7 cellular contexts compared by ENCODE assay signal in the genomic region with DNA sequence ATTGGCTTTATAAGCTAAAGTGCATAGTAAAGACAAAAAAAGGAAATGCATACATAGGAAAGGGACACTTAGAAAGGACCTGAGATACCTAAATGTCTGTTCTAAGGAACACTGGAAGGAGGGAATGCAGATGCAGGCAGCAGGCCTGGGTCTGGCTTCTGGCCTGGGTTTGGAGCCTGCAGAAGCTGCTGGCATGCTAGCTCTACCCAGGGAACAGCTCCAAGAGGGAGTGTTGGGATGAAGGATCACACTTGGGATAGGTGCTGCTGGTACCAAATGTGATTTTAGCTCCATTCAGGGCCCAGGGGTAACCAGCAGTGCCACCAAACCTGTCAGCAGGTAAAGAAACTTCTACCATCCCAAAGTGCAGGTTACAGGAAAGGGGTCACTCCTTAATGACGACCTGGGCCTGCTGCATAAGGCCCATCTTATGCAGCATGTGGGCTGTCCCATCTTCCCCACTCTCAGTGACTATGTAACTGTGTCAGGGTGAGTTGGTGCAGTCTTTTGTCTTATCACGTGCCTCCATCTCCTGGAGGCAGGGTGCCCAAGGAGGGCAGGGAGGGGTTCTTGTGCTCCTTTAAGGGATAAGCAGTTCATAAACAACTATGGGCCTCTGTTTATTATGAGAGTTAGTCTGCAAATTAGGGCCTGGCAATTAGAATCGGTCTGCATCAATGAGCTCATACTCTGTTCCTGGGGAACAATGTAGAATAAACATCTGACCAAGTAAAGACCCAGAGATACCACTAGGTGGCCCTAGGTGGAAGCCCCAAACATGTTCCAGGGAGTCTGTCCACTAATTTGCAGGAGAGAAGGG. TPM values are rescaled to one million over a fixed set of nuclear protein-coding genes. Genes with fewer than 3 reads are reported as not detected.
DNase-seq lines count a peak whose midpoint lies in the region; ATAC-seq and TF ChIP-seq lines count a peak whose summit lies in the region.

No MANE protein-coding gene starts in this region.

- DNase-seq in Daoy (ENCODE audit: low read depth) (peak; percentile 33), OCI-M1 (lab: John Stamatoyannopoulos, UW) (peak; percentile 63), cardiac fibroblast (ENCODE audit: low read depth in 2 of 2) (peak; percentile 69 to 73), left kidney (ENCODE audit: low read depth, low spot score) (peak; percentile 53), thyroid gland (peak; percentile 21 to 39), ecto neural progenitor cell (ENCODE audit: low spot score) (no peak)

- no peak overlapping the region for H3K27ac ChIP-seq in thyroid gland

- no peak for TF ChIP-seq POLR2A in thyroid gland (IDR thresholded peaks at IDR 0.05)

- no peaks in the 10 kb centered on the region for H3K9me3 ChIP-seq in thyroid gland

- intact Hi-C loops in thyroid gland (cut with DNase I): loop anchor here (5.0 to 10.0 kb wide), 2 partner anchors 81 to 239 kb away; a partner anchor contains a TSS

- ATAC-seq in HG03378 (IDR thresholded peaks at IDR 0.05; ENCODE audit: unreplicated experiment): peak; percentile 53

- TF ChIP-seq CTCF in cardiac fibroblast (IDR thresholded peaks at IDR 0.05; ENCODE audit: low read depth, low read length): peak; percentile 75
- TF ChIP-seq CTCF in thyroid gland (IDR thresholded peaks at IDR 0.05): peak in 5 of 6 experiments; percentile 49 to 70 (median 64)

- H3K4me3 ChIP-seq in cardiac fibroblast (replicated peaks in 1 of 2; ENCODE audit: low read depth in 2 of 2, low read length in 2 of 2) (no peak overlapping the region), thyroid gland (replicated peaks in 1 of 3) (no peak overlapping the region)

- peaks cover 74 to 88% of the 10 kb centered on the region in 2 donors for H3K36me3 ChIP-seq in thyroid gland

- no peaks in the 10 kb centered on the region for H3K4me1 ChIP-seq in thyroid gland

- 55 to 70% methylated on average over 2 to 3 of the region's 3 CpGs for WGBS in thyroid gland, 2 donors

- H3K27me3 ChIP-seq in thyroid gland: no peaks in the 10 kb centered on the region

RNA-seq across cellular contexts. Expression of a gene that starts 26.9 kb away (rescaled TPM):
- total RNA-seq in Daoy (2014; rRNA removed; shearing (Covaris generic)): 57.8 and 69.5 TPM in 2 replicates
- total RNA-seq in thyroid gland: 10 to 100 TPM; 30.4 to 45.8 (median 38.2) TPM

RNA-seq across cellular contexts. Expression of a gene that starts 31.7 kb away (rescaled TPM):
- total RNA-seq in Daoy (2014; rRNA removed; shearing (Covaris generic)): 13.5 and 15.5 TPM in 2 replicates
- total RNA-seq in thyroid gland: 10 to 100 TPM; 39.8 to 52.2 (median 46.3) TPM

RNA-seq across cellular contexts. Expression of a gene that starts 58.0 kb away (rescaled TPM):
- 31.8 and 32.6 TPM in 2 replicates for total RNA-seq in Daoy (2014; rRNA removed; shearing (Covaris generic))
- 100 to 1,000 TPM; 154 to 231 (median 167) TPM for total RNA-seq in thyroid gland
